Comparison of ENCODE assay signal across 8 cellular contexts in genomic region chr4:170395773-170396172, GRCh38.
"Had no signal": no experiment of that assay in that cellular context is flagged by ENCODE, and none has a peak within 500 bp of the region (broad histone marks: within the 10 kb centered on the region; RNA-seq: fewer than 3 reads in every experiment).

No MANE protein-coding gene starts in this region.

- FAIRE-seq: HepG2 had no signal

- H3K36me3 ChIP-seq: HAP-1 had no signal

- H3K27ac ChIP-seq: GM23248, HL-60 had no signal

- H3K4me1 ChIP-seq: HAP-1 had no signal

- H3K4me3 ChIP-seq: GM23248, HAP-1 had no signal

- DNase-seq: GM23248, GOT3, H7, HFFc6 had no signal

- H3K9me3 ChIP-seq: HAP-1 had no signal

- ATAC-seq: HCT116, HepG2 had no signal
